ENCODE assay signal across 9 cellular contexts in genomic region chr12:6167327-6168280, GRCh38. TPM values are rescaled to one million over a fixed set of nuclear protein-coding genes. Genes with fewer than 3 reads are reported as not detected.
DNase-seq lines count a peak whose midpoint lies in the region; ATAC-seq and TF ChIP-seq lines count a peak whose summit lies in the region.
"Had no signal": no experiment of that assay in that cellular context is flagged by ENCODE, and none has a peak within 500 bp of the region (broad histone marks: within the 10 kb centered on the region; RNA-seq: fewer than 3 reads in every experiment).

No MANE protein-coding gene starts in this region.

- no peaks in the 10 kb centered on the region for H3K36me3 Mint-ChIP-seq in T-helper 2 cell treated with Interferon-gamma antibody and Interleukin-4, amounts not matched to agents 5 μg/mL and 100 μg/mL, for 36 hours (ENCODE audit: low read depth)
- no peaks in the 10 kb centered on the region for H3K36me3 Mint-ChIP-seq in nephron progenitor cell (ENCODE audit: low read depth)

- intact Hi-C loops in lower lobe of right lung (cut with DNase I): no loop called here

- H3K4me1 ChIP-seq in lower lobe of right lung: peaks cover 30% of the 10 kb centered on the region

- H3K27me3 Mint-ChIP-seq in T-helper 2 cell treated with Interferon-gamma antibody and Interleukin-4, amounts not matched to agents 5 μg/mL and 100 μg/mL, for 36 hours (ENCODE audit: low read depth): no peaks in the 10 kb centered on the region
- peaks cover 12% of the 10 kb centered on the region for H3K27me3 Mint-ChIP-seq in nephron progenitor cell (ENCODE audit: low read depth, poor library complexity)

- H3K9me3 ChIP-seq in lower lobe of right lung: no peaks in the 10 kb centered on the region

- H3K36me3 ChIP-seq in brain microvascular endothelial cell (replicated peaks): no peaks in the 10 kb centered on the region
- no peaks in the 10 kb centered on the region for H3K36me3 ChIP-seq in lower lobe of right lung

- H3K27me3 ChIP-seq in brain microvascular endothelial cell (replicated peaks) (no peaks in the 10 kb centered on the region), lower lobe of right lung (ENCODE audit: low read depth) (no peaks in the 10 kb centered on the region)

- H3K4me1 Mint-ChIP-seq in T-helper 2 cell treated with Interferon-gamma antibody and Interleukin-4, amounts not matched to agents 5 μg/mL and 100 μg/mL, for 36 hours (ENCODE audit: low read depth): peaks cover 16% of the 10 kb centered on the region
- peaks cover 33% of the 10 kb centered on the region for H3K4me1 Mint-ChIP-seq in nephron progenitor cell

- peak overlapping the region; percentile 24 for H3K27ac Mint-ChIP-seq in T-helper 2 cell treated with Interferon-gamma antibody and Interleukin-4, amounts not matched to agents 5 μg/mL and 100 μg/mL, for 36 hours
- no peak overlapping the region for H3K27ac Mint-ChIP-seq in nephron progenitor cell

- in situ Hi-C loops in brain microvascular endothelial cell (cut with HindIII; ENCODE audit: low pct_ligation_motif_present, low sequenced_read_pairs): no loop called here

- TF ChIP-seq CTCF in brain microvascular endothelial cell (IDR thresholded peaks at IDR 0.05; ENCODE audit: low read depth, low read length, missing control alignments) (no peak), lower lobe of right lung (IDR thresholded peaks at IDR 0.05) (no peak), nephron progenitor cell (IDR thresholded peaks at IDR 0.05) (no peak)

- DNase-seq in DMS53 (lab: John Stamatoyannopoulos, UW): peak; percentile 34
- DNase-seq in DMS53 treated with DMSO at 0.1 percent for 48 hours (lab: John Stamatoyannopoulos, UW; ENCODE audit: unreplicated experiment): no peak
- peak; percentile 87 for DNase-seq in T-helper 2 cell treated with Interferon-gamma antibody and Interleukin-4, amounts not matched to agents 5 μg/mL and 100 μg/mL, for 36 hours (ENCODE audit: low spot score)
- peak; percentile 99 for DNase-seq in brain microvascular endothelial cell
- peak; percentile 86 for DNase-seq in lower lobe of right lung
- peak; percentile 56 to 66 for DNase-seq in stimulated activated CD8-positive, alpha-beta memory T cell treated with anti-CD3 and anti-CD28 coated beads, Interleukin-2, amount 100 ng/mL, for 48 hours (ENCODE audit: low read depth in 2 of 2)
- DNase-seq in nephron progenitor cell: no peak

- peak overlapping the region; percentile 2 for H3K4me3 ChIP-seq in brain microvascular endothelial cell (ENCODE audit: low read depth, low read length)
- no peak overlapping the region for H3K4me3 ChIP-seq in lower lobe of right lung

- ATAC-seq in HG03196 (IDR thresholded peaks at IDR 0.05; ENCODE audit: unreplicated experiment): peak; percentile 80
- ATAC-seq in lower lobe of right lung: peak; percentile 84 to 89

- peak overlapping the region; percentile 94 for H3K27ac ChIP-seq in brain microvascular endothelial cell
- peak overlapping the region; percentile 76 for H3K27ac ChIP-seq in lower lobe of right lung
- H3K27ac ChIP-seq: 22Rv1 had no signal

- no peaks in the 10 kb centered on the region for H3K9me3 Mint-ChIP-seq in T-helper 2 cell treated with Interferon-gamma antibody and Interleukin-4, amounts not matched to agents 5 μg/mL and 100 μg/mL, for 36 hours
- no peaks in the 10 kb centered on the region for H3K9me3 Mint-ChIP-seq in nephron progenitor cell

- H3K4me3 Mint-ChIP-seq in T-helper 2 cell treated with Interferon-gamma antibody and Interleukin-4, amounts not matched to agents 5 μg/mL and 100 μg/mL, for 36 hours: peak overlapping the region; percentile 26
- H3K4me3 Mint-ChIP-seq in nephron progenitor cell: no peak overlapping the region

RNA-seq across cellular contexts. Expression of gene CD9, which starts 32.6 kb away (rescaled TPM):
- 437 TPM for total RNA-seq in lower lobe of right lung

RNA-seq across cellular contexts. Expression of gene VWF, which starts 43.1 kb away (rescaled TPM):
- 468 TPM for total RNA-seq in lower lobe of right lung

Comparison
In these comparisons a context has a peak if more than half of its experiments do, and no peak if none do; other contexts are left out.
1. DNase-seq: peak in DMS53 (single experiment), T-helper 2 cell treated with Interferon-gamma antibody and Interleukin-4, amounts not matched to agents 5 μg/mL and 100 μg/mL, for 36 hours (single experiment), brain microvascular endothelial cell (single experiment), lower lobe of right lung (single experiment) and stimulated activated CD8-positive, alpha-beta memory T cell treated with anti-CD3 and anti-CD28 coated beads, Interleukin-2, amount 100 ng/mL, for 48 hours (2 of 2); none in DMS53 treated with DMSO at 0.1 percent for 48 hours (single experiment) and nephron progenitor cell (single experiment).